Comparison of ENCODE assay signal across 20 cellular contexts in the genomic region with DNA sequence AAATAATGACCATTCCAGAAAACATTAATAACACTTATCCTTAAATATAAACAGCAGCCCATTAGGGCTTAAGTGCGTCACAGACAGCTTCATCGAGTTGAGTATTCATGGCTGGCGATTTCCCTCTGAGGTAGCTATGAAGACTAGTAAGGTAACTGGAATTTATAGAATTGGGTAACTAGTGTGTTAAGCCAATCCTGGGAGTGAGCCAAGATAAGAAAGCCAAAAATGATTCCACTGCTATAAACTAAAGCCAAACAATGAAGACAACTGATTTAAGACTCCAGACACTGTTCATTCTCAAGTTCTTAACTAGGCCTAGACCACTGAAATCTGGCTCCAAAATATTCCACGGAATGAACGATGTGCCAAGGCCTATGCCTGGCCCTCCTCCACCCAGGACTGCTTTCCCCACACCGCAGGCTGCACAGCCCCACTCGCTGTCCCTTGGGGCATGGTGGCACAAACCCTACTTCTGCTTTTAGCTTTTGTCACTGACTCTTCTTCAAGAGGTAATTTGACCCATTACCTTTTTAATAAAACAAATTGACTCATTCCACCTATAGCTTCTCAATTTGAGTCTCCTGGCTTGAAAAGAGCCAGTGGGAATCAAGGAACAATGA.
DNase-seq lines count a peak whose midpoint lies in the region; FAIRE-seq and TF ChIP-seq lines count a peak whose summit lies in the region.
"Had no signal": no experiment of that assay in that cellular context is flagged by ENCODE, and none has a peak within 500 bp of the region (broad histone marks: within the 10 kb centered on the region; RNA-seq: fewer than 3 reads in every experiment).

No MANE protein-coding gene starts in this region.

- no peaks in the 10 kb centered on the region for H3K36me3 ChIP-seq in astrocyte (ENCODE audit: insufficient read depth, low read length)
- no peaks in the 10 kb centered on the region for H3K36me3 ChIP-seq in testis (ENCODE audit: low read depth, missing control alignments)

- H3K9ac ChIP-seq in H9 (ENCODE audit: extremely low read depth, insufficient read length, low read length): no peak overlapping the region
- H3K9ac ChIP-seq in astrocyte (ENCODE audit: low read length): no peak overlapping the region

- H3K4me3 Mint-ChIP-seq in H9 (no peak overlapping the region), astrocyte (ENCODE audit: unreplicated experiment) (no peak overlapping the region)
- H3K4me3 Mint-ChIP-seq: brain; CD8-positive, alpha-beta T cell; naive thymus-derived CD8-positive, alpha-beta T cell had no signal

- H3K9me3 ChIP-seq in H9 (ENCODE audit: control insufficient read depth, low read depth, low read length) (no peaks in the 10 kb centered on the region), astrocyte (ENCODE audit: insufficient read depth, low read depth, low read length) (no peaks in the 10 kb centered on the region), testis (no peaks in the 10 kb centered on the region)

- no peak overlapping the region for H4K91ac ChIP-seq in H9 (ENCODE audit: insufficient read length, low read depth, low read length)

- H2AFZ ChIP-seq in H9 (ENCODE audit: low read length) (no peak overlapping the region), astrocyte (ENCODE audit: low read depth, low read length) (no peak overlapping the region)

- H2BK120ac ChIP-seq in H9 (ENCODE audit: low read depth, low read length, poor library complexity, severe bottlenecking): no peak overlapping the region

- H3K4ac ChIP-seq in H9 (ENCODE audit: low read depth, low read length): no peak overlapping the region

- no peak for TF ChIP-seq CTCF in H9 (conservative IDR thresholded peaks at IDR 0.05)
- no peak for TF ChIP-seq CTCF in astrocyte (IDR thresholded peaks at IDR 0.05; ENCODE audit: insufficient read depth, low read depth, low read length)
- TF ChIP-seq CTCF in testis (IDR thresholded peaks at IDR 0.05): no peak

- H3K79me2 ChIP-seq in H9 (ENCODE audit: insufficient read depth, low read length) (no peaks in the 10 kb centered on the region), astrocyte (ENCODE audit: insufficient read depth, low read length) (no peaks in the 10 kb centered on the region)

- H3K14ac ChIP-seq in H9 (ENCODE audit: insufficient read depth, low read length): no peak overlapping the region

- no peaks in the 10 kb centered on the region for H3K79me1 ChIP-seq in H9 (ENCODE audit: insufficient read depth, low read depth, low read length, poor library complexity, severe bottlenecking)

- peaks cover 0 to 3% of the 10 kb centered on the region in 2 experiments; a peak in 2 of 4 replicates for H3K4me1 Mint-ChIP-seq in H9
- peaks cover 19% of the 10 kb centered on the region for H3K4me1 Mint-ChIP-seq in astrocyte (ENCODE audit: low read depth, unreplicated experiment)

- H3K23ac ChIP-seq in H9 (ENCODE audit: insufficient read length, low read depth, low read length): no peak overlapping the region

- H4K5ac ChIP-seq in H9 (ENCODE audit: insufficient read length, low read depth, low read length): no peak overlapping the region

- H3K4me1 ChIP-seq in H9 (ENCODE audit: insufficient read depth, low read length) (no peaks in the 10 kb centered on the region), astrocyte (ENCODE audit: insufficient read depth, low read length) (peaks cover 11% of the 10 kb centered on the region), testis (no peaks in the 10 kb centered on the region)
- H3K4me1 ChIP-seq: foreskin keratinocyte, psoas muscle had no signal

- H2BK20ac ChIP-seq in H9 (ENCODE audit: low read depth, low read length, poor library complexity, severe bottlenecking): no peak overlapping the region

- intact Hi-C loops in testis (cut with DNase I; ENCODE audit: low total_unique reads): no loop called here

- H3K27me3 Mint-ChIP-seq in H9 (ENCODE audit: low read depth) (no peaks in the 10 kb centered on the region), astrocyte (ENCODE audit: low read depth, unreplicated experiment) (no peaks in the 10 kb centered on the region)
- H3K27me3 Mint-ChIP-seq: naive thymus-derived CD8-positive, alpha-beta T cell had no signal

- H2AK5ac ChIP-seq in H9 (ENCODE audit: insufficient read length, low read length): no peak overlapping the region

- no CpG with 5 or more reads among the region's 7 CpGs for WGBS in H9 (ENCODE audit: extremely low coverage, insufficient read length, low lambda C conversion rate)
- WGBS in testis, 2 donors: 91 to 96% methylated on average over 7 of the region's 7 CpGs

- H3K27ac Mint-ChIP-seq in H9: peak overlapping the region in 2 of 3 experiments; percentile 17 to 47; a peak in 2 of 7 replicates
- H3K27ac Mint-ChIP-seq in astrocyte (ENCODE audit: unreplicated experiment): no peak overlapping the region
- H3K27ac Mint-ChIP-seq: brain; CD8-positive, alpha-beta T cell; naive thymus-derived CD8-positive, alpha-beta T cell had no signal

- H3K4me3 ChIP-seq in astrocyte (ENCODE audit: insufficient read depth, low read depth, low read length) (no peak overlapping the region), testis (no peak overlapping the region)
- H3K4me3 ChIP-seq: dorsolateral prefrontal cortex, GM12878, psoas muscle had no signal

- no peak overlapping the region for H3K18ac ChIP-seq in H9 (ENCODE audit: insufficient read length, low read depth, low read length)

- TF ChIP-seq POLR2A in testis (IDR thresholded peaks at IDR 0.05): no peak

- H2BK5ac ChIP-seq in H9 (ENCODE audit: insufficient read length, low read length): no peak overlapping the region

- H3K27me3 ChIP-seq in H9 (ENCODE audit: insufficient read depth, low read length): no peaks in the 10 kb centered on the region
- H3K27me3 ChIP-seq in astrocyte (ENCODE audit: insufficient read depth, low read length): no peaks in the 10 kb centered on the region
- H3K27me3 ChIP-seq in testis: no peaks in the 10 kb centered on the region
- H3K27me3 ChIP-seq: dorsolateral prefrontal cortex, foreskin keratinocyte had no signal

- H3K23me2 ChIP-seq in H9 (ENCODE audit: insufficient read length, low read depth, low read length, poor library complexity, severe bottlenecking): no peaks in the 10 kb centered on the region

- no peak overlapping the region for H2BK15ac ChIP-seq in H9 (ENCODE audit: low read depth, low read length)

- no peak for FAIRE-seq in astrocyte (lab: Jason Lieb, UNC)
- FAIRE-seq: GM12878 had no signal

- no peak overlapping the region for H4K8ac ChIP-seq in H9 (replicated peaks; ENCODE audit: insufficient read length, low read depth, low read length)

- H4K20me1 ChIP-seq in H9 (ENCODE audit: control insufficient read depth, insufficient read depth, insufficient read length) (peaks cover 2% of the 10 kb centered on the region), astrocyte (ENCODE audit: insufficient read depth, low read length) (no peaks in the 10 kb centered on the region)

- no peak overlapping the region for H2BK12ac ChIP-seq in H9 (ENCODE audit: insufficient read length, low read depth, low read length)

- DNase-seq in H9: no peak
- DNase-seq in astrocyte (ENCODE audit: low read depth): peak; percentile 97
- DNase-seq in germinal center (ENCODE audit: low spot score): peak; percentile 51
- DNase-seq in stromal cell of bone marrow (ENCODE audit: low read depth): peak; percentile 20
- DNase-seq in testis: no peak
- no peak for DNase-seq in COLO668 (lab: John Stamatoyannopoulos, UW; ENCODE audit: unreplicated experiment)
- DNase-seq in nucleus accumbens (lab: John Stamatoyannopoulos, UW): no peak
- DNase-seq: activated CD4-positive, CD25-positive, alpha-beta regulatory T cell; activated gamma-delta T cell treated with Interleukin-2 at 50 U/mL for 16 hours; CD8-positive, alpha-beta T cell; dorsolateral prefrontal cortex; H7; left ventricle myocardium superior; naive thymus-derived CD8-positive, alpha-beta T cell; NCI-H2171 treated with DMSO at 0.1 percent for 48 hours; psoas muscle; substantia nigra had no signal

- H3T11ph ChIP-seq in H9 (ENCODE audit: low read length): no peak overlapping the region

- no peak overlapping the region for H3K4me2 ChIP-seq in H9 (ENCODE audit: insufficient read depth, insufficient read length, low read length)
- no peak overlapping the region for H3K4me2 ChIP-seq in astrocyte (ENCODE audit: low read length)

- no peak overlapping the region for H3K56ac ChIP-seq in H9 (ENCODE audit: insufficient read length, low read depth, low read length)

- H3K9me3 Mint-ChIP-seq in H9: no peaks in the 10 kb centered on the region
- H3K9me3 Mint-ChIP-seq in astrocyte (ENCODE audit: unreplicated experiment): no peaks in the 10 kb centered on the region

- H3K27ac ChIP-seq in H9 (ENCODE audit: insufficient read length, low read depth, low read length) (no peak overlapping the region), astrocyte (ENCODE audit: low read depth, low read length) (peak overlapping the region; percentile 20), testis (no peak overlapping the region)
- H3K27ac ChIP-seq: dorsolateral prefrontal cortex, foreskin keratinocyte, psoas muscle had no signal

- no peaks in the 10 kb centered on the region for H3K36me3 Mint-ChIP-seq in H9 (ENCODE audit: insufficient read depth in 1 of 3, low read depth in 3 of 3)
- no peaks in the 10 kb centered on the region for H3K36me3 Mint-ChIP-seq in astrocyte (ENCODE audit: low read depth, unreplicated experiment)
- H3K36me3 Mint-ChIP-seq: brain; CD8-positive, alpha-beta T cell had no signal

Comparison
In these comparisons a context has a peak if more than half of its experiments do, and no peak if none do; other contexts are left out.
1. DNase-seq: peak in astrocyte (single experiment), germinal center (single experiment) and stromal cell of bone marrow (single experiment); none in H9 (single experiment), testis (single experiment), COLO668 (single experiment) and nucleus accumbens (0 of 56).